Comparison of ENCODE assay signal across 10 cellular contexts in the genomic region with DNA sequence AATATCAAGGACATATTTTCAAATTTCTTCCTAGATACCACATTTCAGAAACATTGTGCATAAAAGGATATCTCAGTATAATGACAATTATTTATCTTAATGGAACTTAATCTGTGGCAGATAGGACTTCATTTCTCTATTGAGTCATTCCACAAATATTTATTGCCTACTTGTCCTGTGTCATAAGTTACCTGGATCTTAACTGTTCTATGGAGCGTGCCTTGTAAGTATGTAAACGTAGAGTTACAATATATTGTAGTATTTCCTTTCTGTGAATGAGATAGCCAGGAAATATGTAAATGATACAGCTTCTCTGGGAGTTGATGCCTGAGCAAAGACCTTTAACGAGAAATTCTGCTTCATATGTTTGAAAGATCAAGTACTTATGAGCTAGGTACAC. TPM values are rescaled to one million over a fixed set of nuclear protein-coding genes. Genes with fewer than 3 reads are reported as not detected.
A peak's percentile ranks its signal among the peaks of the same experiment; 100 is the strongest.
DNase-seq lines count a peak whose midpoint lies in the region; TF ChIP-seq lines count a peak whose summit lies in the region.
"Had no signal": no experiment of that assay in that cellular context is flagged by ENCODE, and none has a peak within 500 bp of the region (broad histone marks: within the 10 kb centered on the region; RNA-seq: fewer than 3 reads in every experiment).

No MANE protein-coding gene starts in this region.

- in situ Hi-C loops in ACHN (cut with HindIII; ENCODE audit: low pct_ligation_motif_present, low pct_unique_long_range_greater_than_20kb, low sequenced_read_pairs): no loop called here

- CTCF ChIA-PET in GM10248 (lab: Yijun Ruan, JAX): interaction anchor here (0.6 to 2.4 kb wide), 8 partner anchors 8 to 388 kb away, joined by 3 to 7 read pairs (median 4); no protein-coding TSS in a partner anchor

- H3K4me3 Mint-ChIP-seq in activated naive CD8-positive, alpha-beta T cell treated with anti-CD3 and anti-CD28 coated beads for 36 hours: peak overlapping the region; percentile 97
- H3K4me3 Mint-ChIP-seq in mesothelial cell of epicardium: peak overlapping the region; percentile 37

- H3K27ac Mint-ChIP-seq in activated naive CD8-positive, alpha-beta T cell treated with anti-CD3 and anti-CD28 coated beads for 36 hours: peak overlapping the region; percentile 39
- H3K27ac Mint-ChIP-seq in mesothelial cell of epicardium: no peak overlapping the region

- H3K27me3 Mint-ChIP-seq in activated naive CD8-positive, alpha-beta T cell treated with anti-CD3 and anti-CD28 coated beads for 36 hours: no peaks in the 10 kb centered on the region
- no peaks in the 10 kb centered on the region for H3K27me3 Mint-ChIP-seq in mesothelial cell of epicardium (ENCODE audit: low read depth)

- DNase-seq in ACHN: peak; percentile 18
- DNase-seq in GM12865 (ENCODE audit: low read depth): no peak
- DNase-seq in activated naive CD8-positive, alpha-beta T cell treated with anti-CD3 and anti-CD28 coated beads for 36 hours: no peak
- no peak for DNase-seq in mesothelial cell of epicardium (ENCODE audit: low spot score in 2 of 2, unreplicated experiment in 2 of 2)
- DNase-seq in central memory CD4-positive, alpha-beta T cell: no peak
- no peak for DNase-seq in NCI-H1417 (lab: John Stamatoyannopoulos, UW)
- DNase-seq in GM10248 (ENCODE audit: extremely low spot score): no peak
- no peak for DNase-seq in caudate nucleus (lab: John Stamatoyannopoulos, UW)
- DNase-seq: effector CD8-positive, alpha-beta T cell; OCI-M1 had no signal

- H3K9me3 Mint-ChIP-seq in activated naive CD8-positive, alpha-beta T cell treated with anti-CD3 and anti-CD28 coated beads for 36 hours: no peaks in the 10 kb centered on the region
- H3K9me3 Mint-ChIP-seq in mesothelial cell of epicardium: no peaks in the 10 kb centered on the region

- H3K4me1 Mint-ChIP-seq in activated naive CD8-positive, alpha-beta T cell treated with anti-CD3 and anti-CD28 coated beads for 36 hours: peaks cover 48% of the 10 kb centered on the region
- peaks cover 26% of the 10 kb centered on the region for H3K4me1 Mint-ChIP-seq in mesothelial cell of epicardium

- peak overlapping the region; percentile 94 for H3K4me3 ChIP-seq in GM12865 (ENCODE audit: low read depth, low read length)

- POLR2A ChIA-PET in GM10248 (lab: Yijun Ruan, JAX): no interaction called here

- no peak for TF ChIP-seq CTCF in GM12865 (IDR thresholded peaks at IDR 0.05; ENCODE audit: insufficient read depth, low read depth, low read length, missing control alignments)
- TF ChIP-seq CTCF in mesothelial cell of epicardium (IDR thresholded peaks at IDR 0.05; ENCODE audit: unreplicated experiment): no peak
- no peak for TF ChIP-seq CTCF in GM10248 (IDR thresholded peaks at IDR 0.05; ENCODE audit: control extremely low read depth, extremely low read depth, low read depth, missing control alignments)

- peaks cover 13% of the 10 kb centered on the region for H3K36me3 Mint-ChIP-seq in activated naive CD8-positive, alpha-beta T cell treated with anti-CD3 and anti-CD28 coated beads for 36 hours
- no peaks in the 10 kb centered on the region for H3K36me3 Mint-ChIP-seq in mesothelial cell of epicardium

- H3K27ac ChIP-seq in caudate nucleus (ENCODE audit: low read depth, low read length): no peak overlapping the region

RNA-seq across cellular contexts. Expression of a gene that starts 2.5 kb away (rescaled TPM):
- total RNA-seq in activated naive CD8-positive, alpha-beta T cell treated with anti-CD3 and anti-CD28 coated beads for 36 hours: 100 to 1,000 TPM; 151 to 162 TPM
- total RNA-seq in mesothelial cell of epicardium: 59.3 to 62.5 TPM (median 60.9 TPM) in 3 replicates
